ENCODE assay signal across 22 cellular contexts in the genomic region with DNA sequence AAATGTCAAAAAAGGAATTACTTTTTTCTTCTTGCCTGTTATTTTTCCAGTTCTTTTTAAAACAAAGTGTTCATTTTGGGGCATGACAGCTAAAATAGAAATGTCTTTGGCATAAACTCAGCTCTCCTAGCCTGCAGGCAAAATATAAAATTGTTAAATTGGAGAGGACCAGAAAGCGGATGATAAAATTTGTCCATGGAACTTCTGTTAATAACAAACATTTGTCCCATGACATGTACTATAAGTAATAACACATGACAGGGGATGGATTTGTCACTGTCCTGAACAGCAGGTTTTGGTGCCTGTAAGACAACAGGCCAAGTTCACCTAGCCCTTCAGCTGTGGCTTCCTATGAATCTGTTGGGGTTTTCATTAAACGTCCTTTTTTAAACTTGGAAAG.
DNase-seq lines count a peak whose midpoint lies in the region; ATAC-seq, FAIRE-seq and TF ChIP-seq lines count a peak whose summit lies in the region.
"Had no signal": no experiment of that assay in that cellular context is flagged by ENCODE, and none has a peak within 500 bp of the region (broad histone marks: within the 10 kb centered on the region; RNA-seq: fewer than 3 reads in every experiment).

No MANE protein-coding gene starts in this region.

- no peak for TF ChIP-seq POLR2A in uterus (IDR thresholded peaks at IDR 0.05)

- FAIRE-seq in GM19239 (lab: Jason Lieb, UNC), result peak; percentile 54
- FAIRE-seq: A549, GM12892, GM18507, H54, HTR-8/SVneo had no signal

- in situ Hi-C loops in KBM-7 (cut with MboI; ENCODE audit: low pct_unique_long_range_greater_than_20kb, low sequenced_read_pairs), result no loop called here

- H3K9me3 ChIP-seq in uterus, result no peaks in the 10 kb centered on the region
- H3K9me3 ChIP-seq: A549 had no signal

- H3K4me1 ChIP-seq in uterus, result no peaks in the 10 kb centered on the region
- H3K4me1 ChIP-seq: A549 had no signal

- intact Hi-C loops in uterus (cut with DNase I; ENCODE audit: low total_unique reads), result no loop called here

- H3K4me3 ChIP-seq in uterus, result no peak overlapping the region
- H3K4me3 ChIP-seq: A549, GM23248 had no signal

- no peak for ATAC-seq in SK-N-SH treated with all-trans-retinoic acid at 6 μM for 48 hours
- ATAC-seq in GM21737 (IDR thresholded peaks at IDR 0.05; ENCODE audit: unreplicated experiment), result no peak
- ATAC-seq: A549 had no signal

- no peaks in the 10 kb centered on the region for H3K36me3 ChIP-seq in uterus

- TF ChIP-seq CTCF in uterus (IDR thresholded peaks at IDR 0.05), result no peak

- H3K27me3 ChIP-seq in uterus, result no peaks in the 10 kb centered on the region

- DNase-seq in GM19239 (ENCODE audit: insufficient read length, low spot score) (no peak), foreskin melanocyte (peak; percentile 20), uterus (no peak), KBM-7 (no peak)
- no peak for DNase-seq in stimulated activated CD8-positive, alpha-beta memory T cell treated with anti-CD3 and anti-CD28 coated beads, Interleukin-4, amount 100 ng/mL, for 48 hours
- DNase-seq: AML-193; CD4-positive, alpha-beta T cell; DMS153; DMS79; GDM1; GM23248; HCEC 1CT; IMR-90 had no signal

- peak overlapping the region; percentile 33 to 73 for H3K27ac ChIP-seq in uterus
- H3K27ac ChIP-seq: 22Rv1, A549, C4-2B, GM23248 had no signal

TF ChIP-seq in SK-N-SH treated with all-trans-retinoic acid at 6 μM for 48 hours, 23 proteins besides CTCF, POLR2A, EP300 and RAD21:
- no peak for TF ChIP-seq TOX (CRISPR knock-in tag; IDR thresholded peaks at IDR 0.05; ENCODE audit: borderline replicate concordance)
- TF ChIP-seq SNAI2 (CRISPR knock-in tag; IDR thresholded peaks at IDR 0.05), result no peak
- TF ChIP-seq, protein P1, sequence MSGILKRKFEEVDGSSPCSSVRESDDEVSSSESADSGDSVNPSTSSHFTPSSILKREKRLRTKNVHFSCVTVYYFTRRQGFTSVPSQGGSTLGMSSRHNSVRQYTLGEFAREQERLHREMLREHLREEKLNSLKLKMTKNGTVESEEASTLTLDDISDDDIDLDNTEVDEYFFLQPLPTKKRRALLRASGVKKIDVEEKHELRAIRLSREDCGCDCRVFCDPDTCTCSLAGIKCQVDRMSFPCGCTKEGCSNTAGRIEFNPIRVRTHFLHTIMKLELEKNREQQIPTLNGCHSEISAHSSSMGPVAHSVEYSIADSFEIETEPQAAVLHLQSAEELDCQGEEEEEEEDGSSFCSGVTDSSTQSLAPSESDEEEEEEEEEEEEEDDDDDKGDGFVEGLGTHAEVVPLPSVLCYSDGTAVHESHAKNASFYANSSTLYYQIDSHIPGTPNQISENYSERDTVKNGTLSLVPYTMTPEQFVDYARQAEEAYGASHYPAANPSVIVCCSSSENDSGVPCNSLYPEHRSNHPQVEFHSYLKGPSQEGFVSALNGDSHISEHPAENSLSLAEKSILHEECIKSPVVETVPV (CRISPR knock-in tag; IDR thresholded peaks at IDR 0.05), result no peak
- no peak for TF ChIP-seq BACH2 (CRISPR knock-in tag; IDR thresholded peaks at IDR 0.05; ENCODE audit: borderline replicate concordance)
- TF ChIP-seq, protein P2, sequence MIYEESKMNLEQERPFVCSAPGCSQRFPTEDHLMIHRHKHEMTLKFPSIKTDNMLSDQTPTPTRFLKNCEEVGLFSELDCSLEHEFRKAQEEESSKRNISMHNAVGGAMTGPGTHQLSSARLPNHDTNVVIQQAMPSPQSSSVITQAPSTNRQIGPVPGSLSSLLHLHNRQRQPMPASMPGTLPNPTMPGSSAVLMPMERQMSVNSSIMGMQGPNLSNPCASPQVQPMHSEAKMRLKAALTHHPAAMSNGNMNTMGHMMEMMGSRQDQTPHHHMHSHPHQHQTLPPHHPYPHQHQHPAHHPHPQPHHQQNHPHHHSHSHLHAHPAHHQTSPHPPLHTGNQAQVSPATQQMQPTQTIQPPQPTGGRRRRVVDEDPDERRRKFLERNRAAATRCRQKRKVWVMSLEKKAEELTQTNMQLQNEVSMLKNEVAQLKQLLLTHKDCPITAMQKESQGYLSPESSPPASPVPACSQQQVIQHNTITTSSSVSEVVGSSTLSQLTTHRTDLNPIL (CRISPR knock-in tag; IDR thresholded peaks at IDR 0.05; ENCODE audit: low read depth), result no peak
- TF ChIP-seq TCF4 (CRISPR knock-in tag; IDR thresholded peaks at IDR 0.05; ENCODE audit: borderline replicate concordance), result 0 out of 2 replicates have a peak, but pooled peaks have one; percentile 14
- TF ChIP-seq, protein P3, sequence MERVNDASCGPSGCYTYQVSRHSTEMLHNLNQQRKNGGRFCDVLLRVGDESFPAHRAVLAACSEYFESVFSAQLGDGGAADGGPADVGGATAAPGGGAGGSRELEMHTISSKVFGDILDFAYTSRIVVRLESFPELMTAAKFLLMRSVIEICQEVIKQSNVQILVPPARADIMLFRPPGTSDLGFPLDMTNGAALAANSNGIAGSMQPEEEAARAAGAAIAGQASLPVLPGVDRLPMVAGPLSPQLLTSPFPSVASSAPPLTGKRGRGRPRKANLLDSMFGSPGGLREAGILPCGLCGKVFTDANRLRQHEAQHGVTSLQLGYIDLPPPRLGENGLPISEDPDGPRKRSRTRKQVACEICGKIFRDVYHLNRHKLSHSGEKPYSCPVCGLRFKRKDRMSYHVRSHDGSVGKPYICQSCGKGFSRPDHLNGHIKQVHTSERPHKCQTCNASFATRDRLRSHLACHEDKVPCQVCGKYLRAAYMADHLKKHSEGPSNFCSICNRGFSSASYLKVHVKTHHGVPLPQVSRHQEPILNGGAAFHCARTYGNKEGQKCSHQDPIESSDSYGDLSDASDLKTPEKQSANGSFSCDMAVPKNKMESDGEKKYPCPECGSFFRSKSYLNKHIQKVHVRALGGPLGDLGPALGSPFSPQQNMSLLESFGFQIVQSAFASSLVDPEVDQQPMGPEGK (CRISPR knock-in tag; IDR thresholded peaks at IDR 0.05; ENCODE audit: borderline replicate concordance), result no peak
